ENCODE assay signal across 1 cellular context in genomic region chr19:7994923-7995682, GRCh38.
TF ChIP-seq lines count a peak whose summit lies in the region.

No MANE protein-coding gene starts in this region.

TF ChIP-seq in WTC11, 78 proteins besides CTCF, POLR2A, EP300 and RAD21 (continued from another document):
- TF ChIP-seq AR (CRISPR knock-in tag; IDR thresholded peaks at IDR 0.05) = no peak
- no peak for TF ChIP-seq E2F5 (CRISPR knock-in tag; IDR thresholded peaks at IDR 0.05)
TF ChIP-seq in WTC11: peak in this region for 0.
